8 cellular contexts compared by ENCODE assay signal in genomic region chr20:53872561-53873248, GRCh38.
DNase-seq lines count a peak whose midpoint lies in the region; ATAC-seq and TF ChIP-seq lines count a peak whose summit lies in the region.

No MANE protein-coding gene starts in this region.

- H3K27me3 ChIP-seq in GM06990 (replicated peaks; ENCODE audit: control insufficient read depth, insufficient read depth, low read length) (no peaks in the 10 kb centered on the region), esophagus (ENCODE audit: control insufficient read depth in 1 of 2, insufficient read depth in 2 of 2, low read length in 2 of 2) (no peaks in the 10 kb centered on the region)

- H3K27ac Mint-ChIP-seq in WTC11: peak overlapping the region; percentile 93
- H3K27ac Mint-ChIP-seq in stimulated activated naive CD8-positive, alpha-beta T cell treated with anti-CD3 and anti-CD28 coated beads, Interleukin-15, amount 100 ng/mL, for 72 hours: peak overlapping the region; percentile 84 to 94

- WGBS in esophagus, 2 donors: 17 to 28% methylated on average over 10 of the region's 10 CpGs

- H3K4me3 Mint-ChIP-seq in WTC11: peak overlapping the region; percentile 25; the same call in 1 of the 2 replicates
- peak overlapping the region; percentile 80 to 83 for H3K4me3 Mint-ChIP-seq in stimulated activated naive CD8-positive, alpha-beta T cell treated with anti-CD3 and anti-CD28 coated beads, Interleukin-15, amount 100 ng/mL, for 72 hours

- H3K9me3 Mint-ChIP-seq in WTC11: no peaks in the 10 kb centered on the region
- no peaks in the 10 kb centered on the region for H3K9me3 Mint-ChIP-seq in stimulated activated naive CD8-positive, alpha-beta T cell treated with anti-CD3 and anti-CD28 coated beads, Interleukin-15, amount 100 ng/mL, for 72 hours

- peak; percentile 56 for ATAC-seq in HG03066 (IDR thresholded peaks at IDR 0.05; ENCODE audit: low read depth, unreplicated experiment)
- ATAC-seq in WTC11: no peak
- ATAC-seq in stimulated activated naive CD8-positive, alpha-beta T cell treated with anti-CD3 and anti-CD28 coated beads, Interleukin-15, amount 100 ng/mL, for 72 hours: peak; percentile 60
- ATAC-seq in HG03025 (IDR thresholded peaks at IDR 0.05; ENCODE audit: low FRiP score, unreplicated experiment): no peak
- ATAC-seq in HG03159 (IDR thresholded peaks at IDR 0.05; ENCODE audit: unreplicated experiment): no peak

- POLR2A ChIA-PET in WTC11 (lab: Charles Lee): no interaction called here

- no peaks in the 10 kb centered on the region; the same call in 1 of the 2 replicates for H3K27me3 Mint-ChIP-seq in WTC11 (ENCODE audit: low read depth)
- no peaks in the 10 kb centered on the region for H3K27me3 Mint-ChIP-seq in stimulated activated naive CD8-positive, alpha-beta T cell treated with anti-CD3 and anti-CD28 coated beads, Interleukin-15, amount 100 ng/mL, for 72 hours

- H3K36me3 ChIP-seq in GM06990 (ENCODE audit: control insufficient read depth, insufficient read depth, low read length): no peaks in the 10 kb centered on the region
- no peaks in the 10 kb centered on the region for H3K36me3 ChIP-seq in esophagus (ENCODE audit: control insufficient read depth in 2 of 2, insufficient read depth in 2 of 2, low read length in 1 of 2)

- no peaks in the 10 kb centered on the region for H3K36me3 Mint-ChIP-seq in WTC11

- peak overlapping the region; percentile 43 to 55 for H3K27ac ChIP-seq in esophagus (ENCODE audit: low read depth in 2 of 2, low read length in 1 of 2)

- DNase-seq in GM06990 (ENCODE audit: extremely low read depth, insufficient read length) (no peak), WTC11 (ENCODE audit: low spot score) (no peak), medulla oblongata (ENCODE audit: extremely low spot score) (no peak)
- peak; percentile 44 for DNase-seq in stimulated activated naive CD8-positive, alpha-beta T cell treated with anti-CD3 and anti-CD28 coated beads, Interleukin-15, amount 100 ng/mL, for 72 hours

- peaks cover 2% of the 10 kb centered on the region in 2 donors for H3K4me1 ChIP-seq in esophagus (ENCODE audit: control insufficient read depth in 2 of 2, insufficient read depth in 2 of 2, low read length in 1 of 2)

- H3K4me3 ChIP-seq in GM06990 (replicated peaks; ENCODE audit: low read depth, low read length): peak overlapping the region; percentile 24; the same call in 1 of the 2 replicates
- no peak overlapping the region for H3K4me3 ChIP-seq in esophagus (ENCODE audit: low read depth in 1 of 2, low read length in 2 of 2)

- CTCF ChIA-PET in WTC11 (lab: Charles Lee): interaction anchor here (0.6 to 2.5 kb wide), 3 partner anchors 43 to 146 kb away, joined by 3 to 23 read pairs (median 6); no protein-coding TSS in a partner anchor

- peaks cover 72% of the 10 kb centered on the region for H3K4me1 Mint-ChIP-seq in WTC11
- H3K4me1 Mint-ChIP-seq in stimulated activated naive CD8-positive, alpha-beta T cell treated with anti-CD3 and anti-CD28 coated beads, Interleukin-15, amount 100 ng/mL, for 72 hours: peaks cover 71% of the 10 kb centered on the region

- H3K9me3 ChIP-seq in esophagus (ENCODE audit: control insufficient read depth in 2 of 2, insufficient read depth in 1 of 2, low read depth in 1 of 2, low read length in 1 of 2): no peaks in the 10 kb centered on the region

- TF ChIP-seq CTCF in GM06990 (IDR thresholded peaks at IDR 0.05; ENCODE audit: insufficient read depth, low read length, poor library complexity, severe bottlenecking) (no peak), WTC11 (IDR thresholded peaks at IDR 0.05) (no peak)

TF ChIP-seq in WTC11, 78 proteins besides CTCF, POLR2A, EP300 and RAD21:
- TF ChIP-seq TP53 (CRISPR knock-in tag; IDR thresholded peaks at IDR 0.05) (no peak), HMGA2 (CRISPR knock-in tag; IDR thresholded peaks at IDR 0.05) (no peak), ZNF232 (CRISPR knock-in tag; IDR thresholded peaks at IDR 0.05) (no peak), MXD4 (CRISPR knock-in tag; IDR thresholded peaks at IDR 0.05; ENCODE audit: borderline replicate concordance) (no peak), OVOL2 (CRISPR knock-in tag; IDR thresholded peaks at IDR 0.05; ENCODE audit: borderline replicate concordance) (no peak), CBFB (CRISPR knock-in tag; IDR thresholded peaks at IDR 0.05; ENCODE audit: low read depth) (no peak), ZBTB43 (CRISPR knock-in tag; IDR thresholded peaks at IDR 0.05) (no peak), GRHL2 (CRISPR knock-in tag; IDR thresholded peaks at IDR 0.05; ENCODE audit: insufficient replicate concordance, severe bottlenecking) (no peak), RORB (CRISPR knock-in tag; IDR thresholded peaks at IDR 0.05) (no peak)

Comparison
In these comparisons a context has a peak if more than half of its experiments do, and no peak if none do; other contexts are left out.
1. DNase-seq: peak in stimulated activated naive CD8-positive, alpha-beta T cell treated with anti-CD3 and anti-CD28 coated beads, Interleukin-15, amount 100 ng/mL, for 72 hours (2 of 2); none in GM06990 (single experiment), WTC11 (single experiment) and medulla oblongata (single experiment).
2. ATAC-seq: peak in HG03066 (single experiment) and stimulated activated naive CD8-positive, alpha-beta T cell treated with anti-CD3 and anti-CD28 coated beads, Interleukin-15, amount 100 ng/mL, for 72 hours (single experiment); none in WTC11 (single experiment), HG03025 (single experiment) and HG03159 (single experiment).